In the genomic region with DNA sequence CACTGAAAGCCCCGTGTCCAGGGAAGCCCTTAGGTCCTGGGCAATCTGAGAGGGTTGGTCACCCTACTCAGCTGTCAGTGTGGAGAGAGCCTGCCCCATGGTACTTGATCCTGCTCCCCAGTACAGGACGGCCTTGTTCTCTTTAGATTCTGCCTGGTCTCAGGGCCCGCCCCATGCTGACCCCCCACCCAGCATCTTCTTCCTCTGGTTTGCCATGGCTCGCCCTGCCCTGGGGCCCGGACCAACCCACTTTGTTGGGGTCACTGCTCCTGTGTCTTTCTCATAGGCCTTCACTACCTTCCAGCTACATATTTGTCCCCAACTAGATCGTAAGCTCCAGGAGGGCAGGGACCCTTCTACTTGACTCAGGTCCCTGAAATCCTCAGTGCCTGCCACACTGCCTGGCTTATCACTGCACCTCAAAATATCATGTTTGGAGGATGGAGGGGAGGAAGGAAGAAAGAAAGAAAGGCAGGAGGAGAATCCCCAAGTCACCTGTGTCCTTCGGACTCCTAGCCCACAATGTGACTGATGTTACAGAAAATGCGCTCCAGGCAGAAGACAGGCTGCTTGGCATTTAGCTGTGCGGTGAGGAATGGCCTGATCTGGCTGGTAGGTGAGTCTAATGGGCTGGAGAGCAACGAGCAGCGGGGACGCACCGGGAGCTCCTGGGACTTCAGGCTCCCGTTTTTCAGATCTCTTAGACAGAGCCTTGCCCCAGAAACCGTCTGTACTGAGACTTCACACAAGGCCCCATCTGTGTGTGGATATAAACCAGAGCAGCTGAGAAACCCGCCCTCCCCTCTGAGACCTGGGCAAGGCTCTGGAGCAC, we compare ENCODE assay signal across 12 cellular contexts.
DNase-seq lines count a peak whose midpoint lies in the region; ATAC-seq, FAIRE-seq and TF ChIP-seq lines count a peak whose summit lies in the region.
"Had no signal": no experiment of that assay in that cellular context is flagged by ENCODE, and none has a peak within 500 bp of the region (broad histone marks: within the 10 kb centered on the region; RNA-seq: fewer than 3 reads in every experiment).

No MANE protein-coding gene starts in this region.

- peak overlapping the region; percentile 7 for H4K8ac ChIP-seq in trophoblast cell (ENCODE audit: low read depth, low read length)

- peak overlapping the region; percentile 85 for H2AK5ac ChIP-seq in trophoblast cell (ENCODE audit: low read length)

- H3K27ac ChIP-seq in A549 (peak overlapping the region; percentile 86 to 89), SJSA1 (peak overlapping the region; percentile 81), gastroesophageal sphincter (peak overlapping the region; percentile 26 to 80 (median 78)), trophoblast cell (ENCODE audit: low read depth, low read length) (peak overlapping the region; percentile 72)
- H3K27ac ChIP-seq: thoracic aorta had no signal

- peak overlapping the region; percentile 74 for H3K18ac ChIP-seq in trophoblast cell (ENCODE audit: low read length)

- no peak for TF ChIP-seq POLR2A in A549 (IDR thresholded peaks at IDR 0.05; ENCODE audit: low read length)
- no peak for TF ChIP-seq POLR2A in gastroesophageal sphincter (IDR thresholded peaks at IDR 0.05)

- ATAC-seq in A549 (no peak; a peak in 1 of 6 replicates), gastroesophageal sphincter (no peak), HG02678 (IDR thresholded peaks at IDR 0.05; ENCODE audit: unreplicated experiment) (no peak), GM21723 (IDR thresholded peaks at IDR 0.05; ENCODE audit: unreplicated experiment) (no peak), GM19351 (IDR thresholded peaks at IDR 0.05; ENCODE audit: unreplicated experiment) (no peak)
- ATAC-seq: Panc1 had no signal

- H3K9me3 ChIP-seq in A549, result peaks cover 6% of the 10 kb centered on the region; the same call in 2 of the 3 replicates
- peaks cover 5% of the 10 kb centered on the region; the same call in 1 of the 2 replicates for H3K9me3 ChIP-seq in SJSA1 (replicated peaks)
- H3K9me3 ChIP-seq in gastroesophageal sphincter, result no peaks in the 10 kb centered on the region
- H3K9me3 ChIP-seq in trophoblast cell (ENCODE audit: insufficient read depth, low read depth, low read length), result peaks cover 2% of the 10 kb centered on the region
- H3K9me3 ChIP-seq: thoracic aorta had no signal

- 80% methylated on average over 16 of the region's 16 CpGs for WGBS in A549 (ENCODE audit: missing lambda C conversion rate)
- WGBS in gastroesophageal sphincter (ENCODE audit: low coverage in 1 of 2), 2 donors, result 51 to 88% methylated on average over 4 to 12 of the region's 16 CpGs
- no CpG with 5 or more reads among the region's 16 CpGs for WGBS in trophoblast cell (ENCODE audit: extremely low coverage, insufficient coverage, insufficient read length)

- peaks cover 11% of the 10 kb centered on the region for H3K79me2 ChIP-seq in trophoblast cell (ENCODE audit: control insufficient read depth, insufficient read depth, low read length, poor library complexity)

- H2BK12ac ChIP-seq in trophoblast cell (ENCODE audit: low read length), result peak overlapping the region; percentile 95

- TF ChIP-seq EP300 in A549 (IDR thresholded peaks at IDR 0.05) (no peak), gastroesophageal sphincter (IDR thresholded peaks at IDR 0.05) (no peak)

- POLR2A ChIA-PET in A549 (lab: Yijun Ruan, JAX), result no interaction called here

- H3K14ac ChIP-seq in trophoblast cell (ENCODE audit: low read length), result peak overlapping the region; percentile 74

- H2BK5ac ChIP-seq in trophoblast cell (ENCODE audit: low read depth, low read length, poor library complexity), result peak overlapping the region; percentile 69

- H4K91ac ChIP-seq in trophoblast cell (ENCODE audit: low read depth, low read length), result peak overlapping the region; percentile 100

- peaks cover 40% of the 10 kb centered on the region for H3K4me1 ChIP-seq in A549
- peaks cover 39% of the 10 kb centered on the region for H3K4me1 ChIP-seq in SJSA1 (replicated peaks)
- H3K4me1 ChIP-seq in gastroesophageal sphincter, result peaks cover 0 to 34% (median 8%) of the 10 kb centered on the region in 3 donors
- peaks cover 33 to 36% of the 10 kb centered on the region in 2 experiments for H3K4me1 ChIP-seq in trophoblast cell (ENCODE audit: control insufficient read depth in 1 of 2, insufficient read depth in 2 of 2, low read length in 2 of 2)

- no peak for DNase-seq in A549 (ENCODE audit: low read depth in 1 of 2, low spot score in 1 of 2)
- DNase-seq in SJSA1 (ENCODE audit: low read depth in 1 of 2, low spot score in 2 of 2), result no peak
- DNase-seq in trophoblast cell, result peak; percentile 88 to 92
- no peak for DNase-seq in NCI-H748 treated with DMSO at 0.1 percent for 48 hours (lab: John Stamatoyannopoulos, UW)
- DNase-seq: NCI-H1105; stimulated activated CD4-positive, alpha-beta T cell treated with anti-CD3 and anti-CD28 coated beads, Interleukin-12 subunit alpha, Interleukin-12 subunit beta, amount 100 ng/mL, for 4 hours had no signal

- no peak overlapping the region for H3K9ac ChIP-seq in trophoblast cell (ENCODE audit: low read length)

- H3K79me1 ChIP-seq in trophoblast cell (ENCODE audit: low read length), result peaks cover 52% of the 10 kb centered on the region

- no peak for FAIRE-seq in A549 (lab: Jason Lieb, UNC)

- TF ChIP-seq CTCF in A549 (IDR thresholded peaks at IDR 0.05), result no peak
- no peak for TF ChIP-seq CTCF in gastroesophageal sphincter (IDR thresholded peaks at IDR 0.05)

- H3K4me3 ChIP-seq in A549, result no peak overlapping the region
- H3K4me3 ChIP-seq in SJSA1, result no peak overlapping the region
- no peak overlapping the region for H3K4me3 ChIP-seq in gastroesophageal sphincter
- no peak overlapping the region for H3K4me3 ChIP-seq in trophoblast cell (ENCODE audit: low read depth, low read length)

- H3K36me3 ChIP-seq in SJSA1, result no peaks in the 10 kb centered on the region; the same call in 1 of the 2 replicates
- H3K36me3 ChIP-seq in gastroesophageal sphincter, result no peaks in the 10 kb centered on the region
- no peaks in the 10 kb centered on the region for H3K36me3 ChIP-seq in trophoblast cell (ENCODE audit: control insufficient read depth in 1 of 2, insufficient read depth in 2 of 2, low read length in 2 of 2)
- H3K36me3 ChIP-seq: thoracic aorta had no signal

- H4K12ac ChIP-seq in trophoblast cell (ENCODE audit: low read depth, low read length), result peak overlapping the region; percentile 11

- H3K27me3 ChIP-seq in SJSA1 (replicated peaks) (no peaks in the 10 kb centered on the region), gastroesophageal sphincter (no peaks in the 10 kb centered on the region), trophoblast cell (ENCODE audit: insufficient read depth, low read length) (no peaks in the 10 kb centered on the region)

- H3K23ac ChIP-seq in trophoblast cell (ENCODE audit: low read length), result no peak overlapping the region

- peak overlapping the region; percentile 15 for H3K4me2 ChIP-seq in A549
- H3K4me2 ChIP-seq in trophoblast cell (ENCODE audit: low read length), result no peak overlapping the region

- peak overlapping the region; percentile 31 for H3K4ac ChIP-seq in trophoblast cell (ENCODE audit: low read depth, low read length)

- no peak for TF ChIP-seq RAD21 in A549 (conservative IDR thresholded peaks at IDR 0.05 in 1 of 2, IDR thresholded peaks at IDR 0.05 in 1 of 2)

- H2BK120ac ChIP-seq in trophoblast cell (ENCODE audit: insufficient read depth, low read length, poor library complexity), result peak overlapping the region; percentile 100

- H2AFZ ChIP-seq in trophoblast cell (ENCODE audit: insufficient read depth, low read length, poor library complexity), result no peak overlapping the region

- CTCF ChIA-PET in A549 (lab: Yijun Ruan, JAX), result interaction anchor here (1.1 to 16.8 kb wide), 5 partner anchors 15 to 174 kb away, joined by 4 to 486 read pairs (median 6); no protein-coding TSS in a partner anchor

TF ChIP-seq in A549, 52 proteins besides CTCF, POLR2A, EP300 and RAD21:
- TF ChIP-seq MYC (IDR thresholded peaks at IDR 0.05; ENCODE audit: borderline replicate concordance, low read length) (no peak), SREBF2 (IDR thresholded peaks at IDR 0.05) (no peak), HDAC2 (IDR thresholded peaks at IDR 0.05) (no peak), RCOR1 (IDR thresholded peaks at IDR 0.05; ENCODE audit: low read depth, low read length) (no peak), PHF8 (IDR thresholded peaks at IDR 0.05; ENCODE audit: borderline replicate concordance, low read depth) (no peak)
- TF ChIP-seq, protein P1, sequence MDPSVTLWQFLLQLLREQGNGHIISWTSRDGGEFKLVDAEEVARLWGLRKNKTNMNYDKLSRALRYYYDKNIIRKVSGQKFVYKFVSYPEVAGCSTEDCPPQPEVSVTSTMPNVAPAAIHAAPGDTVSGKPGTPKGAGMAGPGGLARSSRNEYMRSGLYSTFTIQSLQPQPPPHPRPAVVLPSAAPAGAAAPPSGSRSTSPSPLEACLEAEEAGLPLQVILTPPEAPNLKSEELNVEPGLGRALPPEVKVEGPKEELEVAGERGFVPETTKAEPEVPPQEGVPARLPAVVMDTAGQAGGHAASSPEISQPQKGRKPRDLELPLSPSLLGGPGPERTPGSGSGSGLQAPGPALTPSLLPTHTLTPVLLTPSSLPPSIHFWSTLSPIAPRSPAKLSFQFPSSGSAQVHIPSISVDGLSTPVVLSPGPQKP (IDR thresholded peaks at IDR 0.05; ENCODE audit: low read depth, low read length), result no peak

Comparison
In these comparisons a context has a peak if more than half of its experiments do, and no peak if none do; other contexts are left out.
1. DNase-seq: peak in trophoblast cell (2 of 2); none in A549 (0 of 2), SJSA1 (0 of 2) and NCI-H748 treated with DMSO at 0.1 percent for 48 hours (single experiment).
2. Peak in every context shown above with its lines, with median percentiles within 50 percentile points of each other: H3K27ac ChIP-seq.